In genomic region chr2:74530239-74531161, GRCh38 we compare ENCODE assay signal across 8 cellular contexts. TPM values are rescaled to one million over a fixed set of nuclear protein-coding genes. Genes with fewer than 3 reads are reported as not detected.
DNase-seq lines count a peak whose midpoint lies in the region; ATAC-seq and TF ChIP-seq lines count a peak whose summit lies in the region.

No MANE protein-coding gene starts in this region.

- peak overlapping the region; percentile 93 for H3K27ac Mint-ChIP-seq in activated CD8-positive, alpha-beta T cell treated with anti-CD3 and anti-CD28 coated beads, Interleukin-2, amount 10 ng/mL, durations not matched to agents 7 days and 5 days

- TF ChIP-seq EP300 in transverse colon (IDR thresholded peaks at IDR 0.05; ENCODE audit: low read depth) = no peak

- POLR2A ChIA-PET in activated CD8-positive, alpha-beta T cell treated with anti-CD3 and anti-CD28 coated beads, Interleukin-2, amount 10 ng/mL, durations not matched to agents 7 days and 5 days (lab: Charles Lee) = interaction anchor here (0.6 to 5.1 kb wide), 24 partner anchors 8 to 383 kb away, joined by 3 to 33 read pairs (median 5); partner anchors contain the start of genes CCDC142, INO80B, MOB1A and MRPL53

- H3K9me3 Mint-ChIP-seq in activated CD8-positive, alpha-beta T cell treated with anti-CD3 and anti-CD28 coated beads, Interleukin-2, amount 10 ng/mL, durations not matched to agents 7 days and 5 days (ENCODE audit: insufficient read depth) = no peaks in the 10 kb centered on the region

- CTCF ChIA-PET in activated CD8-positive, alpha-beta T cell treated with anti-CD3 and anti-CD28 coated beads, Interleukin-2, amount 10 ng/mL, durations not matched to agents 7 days and 5 days (lab: Charles Lee) = interaction anchor here (0.7 to 5.0 kb wide), 22 partner anchors 11 to 75 kb away, joined by 3 to 76 read pairs (median 8); partner anchors contain the start of genes CCDC142, INO80B, LBX2 and PCGF1

- 4 to 10% methylated on average over 2 to 43 of the region's 54 CpGs for WGBS in transverse colon (ENCODE audit: low coverage in 1 of 2), 2 donors

- peak; percentile 37 for ATAC-seq in GM21619 (IDR thresholded peaks at IDR 0.05; ENCODE audit: unreplicated experiment)
- peak; percentile 24 for ATAC-seq in activated CD8-positive, alpha-beta T cell treated with anti-CD3 and anti-CD28 coated beads, Interleukin-2, amount 10 ng/mL, durations not matched to agents 7 days and 5 days
- ATAC-seq in HG02571 (IDR thresholded peaks at IDR 0.05; ENCODE audit: unreplicated experiment) = no peak

- in situ Hi-C loops in transverse colon (cut with MboI; ENCODE audit: low pct_ligation_motif_present in 1 of 4, low pct_unique_long_range_greater_than_20kb in 1 of 4, low sequenced_read_pairs in 3 of 4) = no loop called here

- H3K36me3 ChIP-seq in muscle layer of duodenum (ENCODE audit: control insufficient read depth in 1 of 2, insufficient read depth in 2 of 2, low read length in 2 of 2) (peaks cover 18 to 40% of the 10 kb centered on the region in 2 donors), transverse colon (peaks cover 0 to 23% (median 8%) of the 10 kb centered on the region in 4 donors)

- no peaks in the 10 kb centered on the region for H3K27me3 Mint-ChIP-seq in activated CD8-positive, alpha-beta T cell treated with anti-CD3 and anti-CD28 coated beads, Interleukin-2, amount 10 ng/mL, durations not matched to agents 7 days and 5 days (ENCODE audit: low read depth)

- peak overlapping the region; percentile 99 for H3K4me3 ChIP-seq in epithelial cell of proximal tubule (ENCODE audit: low read depth, low read length)
- H3K4me3 ChIP-seq in muscle layer of duodenum (ENCODE audit: low read depth in 1 of 2, low read length in 2 of 2) = peak overlapping the region; percentile 96 to 99
- H3K4me3 ChIP-seq in transverse colon = peak overlapping the region; percentile 68 to 79 (median 79)

- H3K27ac ChIP-seq in muscle layer of duodenum (ENCODE audit: low read length) (peak overlapping the region; percentile 70), transverse colon (peak overlapping the region; percentile 85 to 94 (median 92))

- TF ChIP-seq POLR2A in transverse colon (IDR thresholded peaks at IDR 0.05) = no peak

- TF ChIP-seq CTCF in epithelial cell of proximal tubule (conservative IDR thresholded peaks at IDR 0.05; ENCODE audit: low read depth, low read length) = no peak
- TF ChIP-seq CTCF in transverse colon (IDR thresholded peaks at IDR 0.05) = no peak

- intact Hi-C loops in transverse colon (cut with DNase I; ENCODE audit: low total_unique reads) = loop anchor here (2.0 kb wide), 1 partner anchor 48 kb away; the partner anchor contains the start of genes CCDC142 and TTC31

- peaks cover 56% of the 10 kb centered on the region for H3K36me3 Mint-ChIP-seq in activated CD8-positive, alpha-beta T cell treated with anti-CD3 and anti-CD28 coated beads, Interleukin-2, amount 10 ng/mL, durations not matched to agents 7 days and 5 days (ENCODE audit: low read depth)

- H3K27me3 ChIP-seq in muscle layer of duodenum (ENCODE audit: low read depth, low read length) (no peaks in the 10 kb centered on the region), transverse colon (no peaks in the 10 kb centered on the region)

- H3K9me3 ChIP-seq in muscle layer of duodenum (ENCODE audit: control insufficient read depth in 1 of 2, low read length in 2 of 2) = no peaks in the 10 kb centered on the region
- H3K9me3 ChIP-seq in transverse colon = no peaks in the 10 kb centered on the region

- H3K4me1 Mint-ChIP-seq in activated CD8-positive, alpha-beta T cell treated with anti-CD3 and anti-CD28 coated beads, Interleukin-2, amount 10 ng/mL, durations not matched to agents 7 days and 5 days (ENCODE audit: low read depth) = peaks cover 50% of the 10 kb centered on the region

- H3K4me1 ChIP-seq in muscle layer of duodenum (ENCODE audit: control insufficient read depth in 1 of 2, insufficient read depth in 2 of 2, low read length in 2 of 2) (peaks cover 16 to 25% of the 10 kb centered on the region in 2 donors), transverse colon (peaks cover 14 to 28% (median 19%) of the 10 kb centered on the region in 4 donors)

- DNase-seq in Daoy (ENCODE audit: low read depth) (peak; percentile 57), LHCN-M2 (ENCODE audit: low read depth) (peak; percentile 31), epithelial cell of proximal tubule (ENCODE audit: low read depth) (no peak), transverse colon (peak; percentile 62)
- peak; percentile 64 for DNase-seq in activated CD8-positive, alpha-beta T cell treated with anti-CD3 and anti-CD28 coated beads, Interleukin-2, amount 10 ng/mL, durations not matched to agents 7 days and 5 days

- peak overlapping the region; percentile 95 for H3K4me3 Mint-ChIP-seq in activated CD8-positive, alpha-beta T cell treated with anti-CD3 and anti-CD28 coated beads, Interleukin-2, amount 10 ng/mL, durations not matched to agents 7 days and 5 days

RNA-seq across cellular contexts. Expression of gene HTRA2, which starts 0.8 kb away (rescaled TPM):
- total RNA-seq in Daoy (2014; rRNA removed; shearing (Covaris generic)) = 41.2 and 44.8 TPM in 2 replicates
- total RNA-seq in LHCN-M2 (2014; rRNA removed) (40.9 and 43.2 TPM in 2 replicates), epithelial cell of proximal tubule (25.1 and 42.0 TPM in 2 replicates), transverse colon (10 to 100 TPM in 3 of 4 donors, 1 to 10 TPM in 1; 8.6 to 29.6 (median 21.0) TPM)
- polyA plus RNA-seq in LHCN-M2 (2012) = 41.4 TPM
- total RNA-seq in activated CD8-positive, alpha-beta T cell treated with anti-CD3 and anti-CD28 coated beads, Interleukin-2, amount 10 ng/mL, durations not matched to agents 7 days and 5 days = 10 to 100 TPM; 48.0 to 49.4 TPM

RNA-seq across cellular contexts. Expression of gene AUP1, which starts 1.0 kb away (rescaled TPM):
- 135 TPM in 2 replicates for total RNA-seq in Daoy (2014; rRNA removed; shearing (Covaris generic))
- total RNA-seq in LHCN-M2 (2014; rRNA removed) = 140 TPM in 2 replicates
- 84.0 TPM for polyA plus RNA-seq in LHCN-M2 (2012)
- total RNA-seq in activated CD8-positive, alpha-beta T cell treated with anti-CD3 and anti-CD28 coated beads, Interleukin-2, amount 10 ng/mL, durations not matched to agents 7 days and 5 days = 100 to 1,000 TPM; 119 to 123 TPM
- total RNA-seq in epithelial cell of proximal tubule = 86.4 and 136 TPM in 2 replicates
- 100 to 1,000 TPM; 164 to 264 (median 189) TPM for total RNA-seq in transverse colon

RNA-seq across cellular contexts. Expression of gene DQX1, which starts 4.5 kb away (rescaled TPM):
- total RNA-seq in Daoy (2014; rRNA removed; shearing (Covaris generic)) = 1.1 TPM in 1 of 2 replicates, not detected in the other
- total RNA-seq in LHCN-M2 (2014; rRNA removed) (not detected in 2 replicates), epithelial cell of proximal tubule (not detected in 2 replicates), transverse colon (100 to 1,000 TPM in 1 of 4 donors, 10 to 100 TPM in 3; 32.4 to 194 (median 53.1) TPM)
- not detected for polyA plus RNA-seq in LHCN-M2 (2012)
- under 1 TPM; 0.18 TPM for total RNA-seq in activated CD8-positive, alpha-beta T cell treated with anti-CD3 and anti-CD28 coated beads, Interleukin-2, amount 10 ng/mL, durations not matched to agents 7 days and 5 days

RNA-seq across cellular contexts. Expression of gene TLX2, which starts 16.2 kb away (rescaled TPM):
- 0.77 TPM in 1 of 2 replicates, not detected in the other for total RNA-seq in Daoy (2014; rRNA removed; shearing (Covaris generic))
- total RNA-seq in LHCN-M2 (2014; rRNA removed) (0.46 and 1.1 TPM in 2 replicates), epithelial cell of proximal tubule (not detected in 2 replicates), transverse colon (1 to 10 TPM in 1 of 4 donors, under 1 TPM in 1, not detected in 2; 0.96 to 2.5 TPM)
- 0.07 TPM for polyA plus RNA-seq in LHCN-M2 (2012)
- total RNA-seq in activated CD8-positive, alpha-beta T cell treated with anti-CD3 and anti-CD28 coated beads, Interleukin-2, amount 10 ng/mL, durations not matched to agents 7 days and 5 days = under 1 TPM; 0.34 to 0.44 TPM

RNA-seq across cellular contexts. Expression of gene PCGF1, which starts 23.0 kb away (rescaled TPM):
- 22.8 and 42.1 TPM in 2 replicates for total RNA-seq in Daoy (2014; rRNA removed; shearing (Covaris generic))
- 29.4 and 29.6 TPM in 2 replicates for total RNA-seq in LHCN-M2 (2014; rRNA removed)
- polyA plus RNA-seq in LHCN-M2 (2012) = 22.5 TPM
- total RNA-seq in activated CD8-positive, alpha-beta T cell treated with anti-CD3 and anti-CD28 coated beads, Interleukin-2, amount 10 ng/mL, durations not matched to agents 7 days and 5 days = 10 to 100 TPM; 20.3 to 28.5 TPM
- 16.3 and 21.6 TPM in 2 replicates for total RNA-seq in epithelial cell of proximal tubule
- total RNA-seq in transverse colon = 10 to 100 TPM in 3 of 4 donors, 1 to 10 TPM in 1; 3.7 to 23.9 (median 19.3) TPM

Comparison
In these comparisons a context has a peak if more than half of its experiments do, and no peak if none do; other contexts are left out.
1. RNA of gene DQX1, which starts 4.5 kb away (total RNA-seq): 32.4 to 194 TPM in transverse colon; 1.1 TPM in Daoy, 0.18 TPM in activated CD8-positive, alpha-beta T cell treated with anti-CD3 and anti-CD28 coated beads, Interleukin-2, amount 10 ng/mL, durations not matched to agents 7 days and 5 days, not detected in LHCN-M2 and not detected in epithelial cell of proximal tubule; every median in the first group is over 10 times any median in the second.
2. Peak in every context shown above with its lines, with median percentiles within 50 percentile points of each other: H3K4me3 ChIP-seq.